Comparison of ENCODE assay signal across 17 cellular contexts in the genomic region with DNA sequence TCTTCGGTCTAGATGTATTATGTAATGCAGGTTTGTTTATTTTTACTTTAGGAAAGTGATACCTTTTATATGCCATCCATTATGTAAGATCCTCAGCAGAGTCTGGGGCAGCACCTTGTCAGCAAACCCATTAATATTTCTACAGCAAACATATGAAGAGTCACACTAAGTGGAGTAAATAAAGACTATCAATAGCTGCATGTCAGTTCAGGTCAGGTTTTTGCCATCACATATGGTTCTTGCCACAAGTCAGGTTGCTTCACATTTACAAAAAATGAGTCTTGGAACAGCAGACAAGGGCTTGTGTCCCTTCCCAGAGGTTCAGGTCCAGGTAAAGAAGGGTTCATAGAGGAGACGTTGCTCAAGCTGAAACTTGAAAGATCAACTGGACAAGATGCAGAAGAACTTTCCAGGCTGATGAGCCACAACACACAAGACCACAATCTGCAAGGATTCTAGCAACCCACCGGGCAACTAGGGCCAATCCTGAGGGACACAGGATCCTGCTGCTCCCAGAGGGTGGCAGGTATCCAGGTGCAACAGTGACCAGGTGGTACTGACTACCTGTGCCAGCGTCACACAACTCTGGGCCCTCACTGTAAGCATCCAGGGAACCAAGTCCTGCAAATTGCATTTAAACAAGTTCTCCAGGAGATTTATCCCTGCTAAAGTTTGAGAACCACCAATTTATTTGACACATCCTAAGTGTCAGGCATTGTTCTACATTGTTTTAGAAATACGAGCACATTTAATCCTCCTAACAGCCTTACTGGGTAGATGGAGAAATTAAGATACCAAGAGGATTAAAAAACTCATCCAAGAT.
DNase-seq lines count a peak whose midpoint lies in the region; ATAC-seq, FAIRE-seq and TF ChIP-seq lines count a peak whose summit lies in the region.
"Had no signal": no experiment of that assay in that cellular context is flagged by ENCODE, and none has a peak within 500 bp of the region (broad histone marks: within the 10 kb centered on the region; RNA-seq: fewer than 3 reads in every experiment).

No MANE protein-coding gene starts in this region.

- FAIRE-seq in A549 (lab: Jason Lieb, UNC): no peak
- FAIRE-seq: GM19239, H54 had no signal

- H3K4me2 ChIP-seq in A549 (peak overlapping the region; percentile 18; the same call in 2 of the 3 replicates), hepatocyte (no peak overlapping the region)

- DNase-seq in A549 (ENCODE audit: low read depth in 1 of 2, low spot score in 1 of 2) (no peak), LNCaP clone FGC (ENCODE audit: low read depth) (peak; percentile 51), NCI-H2227 treated with DMSO at 0.1 percent for 48 hours (lab: John Stamatoyannopoulos, UW) (peak; percentile 73), hepatocyte (ENCODE audit: low spot score) (no peak), Ammon's horn (ENCODE audit: low spot score) (no peak), thyroid gland (no peak), GM19238 (ENCODE audit: insufficient read length, low spot score) (no peak)
- DNase-seq: MG63, NCI-H1092, NCI-H1930, NCI-H226, NCI-H526 treated with DMSO at 0.1 percent for 48 hours had no signal

- H4K20me1 ChIP-seq in hepatocyte (ENCODE audit: insufficient read depth, poor library complexity, severe bottlenecking): no peaks in the 10 kb centered on the region

- no peaks in the 10 kb centered on the region for H3K27me3 ChIP-seq in hepatocyte
- no peaks in the 10 kb centered on the region for H3K27me3 ChIP-seq in thyroid gland
- H3K27me3 ChIP-seq: MG63 had no signal

- ATAC-seq in A549: no peak
- ATAC-seq in GM19397 (IDR thresholded peaks at IDR 0.05; ENCODE audit: unreplicated experiment): no peak
- ATAC-seq: Panc1 had no signal

- H2AFZ ChIP-seq in hepatocyte: no peak overlapping the region

- CTCF ChIA-PET in A549 (lab: Yijun Ruan, JAX): no interaction called here

- H3K9me3 ChIP-seq in A549 (no peaks in the 10 kb centered on the region), hepatocyte (ENCODE audit: low read depth) (no peaks in the 10 kb centered on the region), thyroid gland (no peaks in the 10 kb centered on the region)
- H3K9me3 ChIP-seq: MG63 had no signal

- H3K4me1 ChIP-seq in A549 (peaks cover 51% of the 10 kb centered on the region), hepatocyte (ENCODE audit: insufficient read depth) (peaks cover 34% of the 10 kb centered on the region), thyroid gland (peaks cover 0 to 10% of the 10 kb centered on the region in 2 donors)

- WGBS in A549 (ENCODE audit: missing lambda C conversion rate): 77% methylated on average over 4 of the region's 5 CpGs
- 72% methylated on average over 5 of the region's 5 CpGs for WGBS in hepatocyte (ENCODE audit: low lambda C conversion rate, missing lambda C conversion rate)
- 90% methylated on average over 5 of the region's 5 CpGs for WGBS in thyroid gland, 2 donors

- POLR2A ChIA-PET in A549 (lab: Yijun Ruan, JAX): no interaction called here

- H3K4me3 ChIP-seq in A549 (no peak overlapping the region), LNCaP clone FGC (ENCODE audit: low read depth, low read length) (no peak overlapping the region), hepatocyte (no peak overlapping the region), thyroid gland (replicated peaks in 1 of 3) (no peak overlapping the region)
- H3K4me3 ChIP-seq: MG63, SK-N-MC had no signal

- no peak for TF ChIP-seq EP300 in A549 (IDR thresholded peaks at IDR 0.05)

- H3K27ac ChIP-seq in A549 (peak overlapping the region; percentile 91 to 97; a peak in 2 of 6 replicates), hepatocyte (peak overlapping the region; percentile 56), thyroid gland (no peak overlapping the region)
- H3K27ac ChIP-seq: SK-N-MC had no signal

- no peaks in the 10 kb centered on the region for H3K36me3 ChIP-seq in hepatocyte (replicated peaks; ENCODE audit: insufficient read depth, low read depth)
- no peaks in the 10 kb centered on the region for H3K36me3 ChIP-seq in thyroid gland
- H3K36me3 ChIP-seq: MG63 had no signal

- no peaks in the 10 kb centered on the region for H3K9me2 ChIP-seq in hepatocyte (replicated peaks; ENCODE audit: insufficient read depth)

- no peak for TF ChIP-seq CTCF in A549 (IDR thresholded peaks at IDR 0.05)
- no peak for TF ChIP-seq CTCF in LNCaP clone FGC (IDR thresholded peaks at IDR 0.05; ENCODE audit: control insufficient read depth, extremely low read depth, insufficient read depth)
- TF ChIP-seq CTCF in hepatocyte (IDR thresholded peaks at IDR 0.05; ENCODE audit: poor library complexity): no peak
- TF ChIP-seq CTCF in thyroid gland (IDR thresholded peaks at IDR 0.05): no peak

- TF ChIP-seq POLR2A in A549 (IDR thresholded peaks at IDR 0.05; ENCODE audit: low read length): no peak
- TF ChIP-seq POLR2A in thyroid gland (IDR thresholded peaks at IDR 0.05): no peak

- intact Hi-C loops in thyroid gland (cut with DNase I): no loop called here

- no peaks in the 10 kb centered on the region for H3K79me2 ChIP-seq in hepatocyte

- TF ChIP-seq RAD21 in A549 (conservative IDR thresholded peaks at IDR 0.05 in 1 of 2, IDR thresholded peaks at IDR 0.05 in 1 of 2): no peak

TF ChIP-seq in A549, 52 proteins besides CTCF, POLR2A, EP300 and RAD21:
- no peak for TF ChIP-seq HOXA7 (CRISPR knock-in tag; IDR thresholded peaks at IDR 0.05)
- TF ChIP-seq GATA3 (IDR thresholded peaks at IDR 0.05; ENCODE audit: borderline replicate concordance): no peak
- no peak for TF ChIP-seq MAX (IDR thresholded peaks at IDR 0.05)
TF ChIP-seq in A549: peak in this region for 0.

Comparison
In these comparisons a context has a peak if more than half of its experiments do, and no peak if none do; other contexts are left out.
1. DNase-seq: peak in LNCaP clone FGC (single experiment) and NCI-H2227 treated with DMSO at 0.1 percent for 48 hours (single experiment); none in A549 (0 of 2), hepatocyte (single experiment), Ammon's horn (single experiment), thyroid gland (0 of 2) and GM19238 (single experiment).
2. H3K27ac ChIP-seq: peak in A549 (2 of 2) and hepatocyte (single experiment); none in thyroid gland (0 of 3).